8 cellular contexts compared by ENCODE assay signal in genomic region chr11:2699531-2700414, GRCh38. TPM values are rescaled to one million over a fixed set of nuclear protein-coding genes. Genes with fewer than 3 reads are reported as not detected.
A peak's percentile ranks its signal among the peaks of the same experiment; 100 is the strongest.
DNase-seq lines count a peak whose midpoint lies in the region; ATAC-seq and TF ChIP-seq lines count a peak whose summit lies in the region.

Gene KCNQ1OT1 (minus strand): TSS chr11:2699994.

- intact Hi-C loops in heart right ventricle (cut with DNase I) (loop anchor here in 7 of 10 donors (5.0 to 10.0 kb wide), 4 partner anchors 65 to 188 kb away; partner anchors contain the start of gene CDKN1C (in 5 of the 7)), posterior vena cava (cut with DNase I) (loop anchor here in 1 of 2 donors (5.0 to 10.0 kb wide), 2 partner anchors 112 to 185 kb away; partner anchors contain the start of gene CDKN1C)

- H3K9me3 ChIP-seq in heart right ventricle (no peaks in the 10 kb centered on the region), upper lobe of left lung (no peaks in the 10 kb centered on the region)

- H3K27me3 ChIP-seq in heart right ventricle (no peaks in the 10 kb centered on the region), upper lobe of left lung (no peaks in the 10 kb centered on the region)

- ATAC-seq in HG02623 (IDR thresholded peaks at IDR 0.05; ENCODE audit: unreplicated experiment) (peak; percentile 93), heart right ventricle (peak; percentile 92 to 97 (median 96)), upper lobe of left lung (ENCODE audit: low FRiP score in 2 of 2) (peak; percentile 94 to 96)

- TF ChIP-seq POLR2A in upper lobe of left lung (IDR thresholded peaks at IDR 0.05): peak; percentile 20 to 98 (median 93)

- TF ChIP-seq EP300 in upper lobe of left lung (IDR thresholded peaks at IDR 0.05): no peak

- WGBS in adipose tissue, 3 donors: 51 to 57% (median 54%) methylated on average over 76 to 98 of the region's 98 CpGs
- 47 to 48% methylated on average over 97 to 98 of the region's 98 CpGs for WGBS in heart right ventricle, 2 donors
- WGBS in upper lobe of left lung, 2 donors: 49 to 78% methylated on average over 36 to 63 of the region's 98 CpGs

- H3K27ac ChIP-seq in adipose tissue (ENCODE audit: low read depth, low read length): peak within 1 kb of the TSS; percentile 42
- H3K27ac ChIP-seq in heart right ventricle: peak within 1 kb of the TSS; percentile 67 to 96 (median 94)
- H3K27ac ChIP-seq in upper lobe of left lung: peak within 1 kb of the TSS; percentile 94 to 97 (median 94)

- peak within 1 kb of the TSS; percentile 82 for H3K4me3 ChIP-seq in GM12864 (ENCODE audit: low read depth, low read length)
- peak within 1 kb of the TSS; percentile 50 to 83 (median 76) for H3K4me3 ChIP-seq in heart right ventricle
- peak within 1 kb of the TSS; percentile 55 to 74 (median 62) for H3K4me3 ChIP-seq in upper lobe of left lung

- DNase-seq in GM12864 (ENCODE audit: low read depth) (peak; percentile 80), NCI-H1105 (lab: John Stamatoyannopoulos, UW) (peak; percentile 83), SW480 (ENCODE audit: low spot score) (peak; percentile 96), heart right ventricle (peak; percentile 88 to 90), posterior vena cava (ENCODE audit: low spot score) (peak; percentile 96), upper lobe of left lung (peak; percentile 90 to 96)

- H3K4me1 ChIP-seq in heart right ventricle (peaks cover 0 to 42% (median 18%) of the 10 kb centered on the region in 9 donors), upper lobe of left lung (peaks cover 3 to 14% (median 7%) of the 10 kb centered on the region in 4 donors)

- no peak for TF ChIP-seq CTCF in GM12864 (IDR thresholded peaks at IDR 0.05; ENCODE audit: low read depth, low read length, missing control alignments)
- peak in 1 of 9 donors; percentile 10 for TF ChIP-seq CTCF in heart right ventricle (IDR thresholded peaks at IDR 0.05)
- no peak for TF ChIP-seq CTCF in upper lobe of left lung (IDR thresholded peaks at IDR 0.05)

- H3K36me3 ChIP-seq in heart right ventricle: no peaks in the 10 kb centered on the region
- H3K36me3 ChIP-seq in upper lobe of left lung: no peaks in the 10 kb centered on the region

RNA-seq across cellular contexts. Expression of gene KCNQ1OT1, which starts in this region (rescaled TPM):
- polyA plus RNA-seq in adipose tissue: under 1 TPM; 0.03 to 0.45 (median 0.06) TPM
- under 1 TPM; 0.28 to 0.56 (median 0.43) TPM for total RNA-seq in heart right ventricle
- polyA plus RNA-seq in heart right ventricle: under 1 TPM; 0.01 to 0.73 TPM
- 1 to 10 TPM; 1.8 to 3.5 TPM for total RNA-seq in posterior vena cava
- total RNA-seq in upper lobe of left lung: 1 to 10 TPM; 1.1 to 6.3 (median 4.1) TPM

Comparison
In these comparisons a context has a peak if more than half of its experiments do, and no peak if none do; other contexts are left out.
1. Peak in every context shown above with its lines: DNase-seq, ATAC-seq, H3K4me3 ChIP-seq and H3K27ac ChIP-seq.
2. Peak in DNase-seq, ATAC-seq, H3K4me3 ChIP-seq and H3K27ac ChIP-seq in heart right ventricle; RNA of the gene not detected or under 1 TPM.
3. H3K27ac ChIP-seq: peak in every context shown above with its lines; median percentile 94 in upper lobe of left lung; 94 in heart right ventricle; 42 in adipose tissue.